ENCODE assay signal across 1 cellular context in genomic region chr10:132294561-132295320, GRCh38.
TF ChIP-seq lines count a peak whose summit lies in the region.

No MANE protein-coding gene starts in this region.

TF ChIP-seq in IMR-90, 13 proteins besides CTCF, POLR2A, EP300 and RAD21:
- no peak for TF ChIP-seq MXI1 (IDR thresholded peaks at IDR 0.05; ENCODE audit: borderline replicate concordance, low read depth, low read length)
- no peak for TF ChIP-seq MAFK (IDR thresholded peaks at IDR 0.05; ENCODE audit: low read depth, low read length)
